Comparison of ENCODE assay signal across 11 cellular contexts in the genomic region with DNA sequence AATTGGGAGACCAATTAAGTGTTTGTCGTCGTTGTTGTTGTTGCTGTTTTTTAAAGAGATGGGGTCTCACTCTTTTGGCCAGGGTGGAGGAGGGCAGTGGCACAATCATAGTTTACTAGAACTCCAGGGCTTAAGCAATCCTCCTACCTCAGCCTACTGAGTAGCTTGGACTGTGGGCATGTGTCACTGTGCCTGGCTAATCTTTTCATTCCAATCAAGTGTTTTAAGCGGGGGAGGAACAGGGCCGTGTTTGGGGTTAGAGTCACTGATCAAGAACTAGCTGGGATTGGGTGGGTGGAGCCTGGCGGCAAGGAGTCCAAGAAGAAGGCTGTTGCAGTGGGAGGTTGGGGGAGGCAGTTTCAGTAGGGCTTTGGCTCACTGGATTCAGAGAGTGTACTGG. TPM values are rescaled to one million over a fixed set of nuclear protein-coding genes. Genes with fewer than 3 reads are reported as not detected.
DNase-seq lines count a peak whose midpoint lies in the region; ATAC-seq, FAIRE-seq and TF ChIP-seq lines count a peak whose summit lies in the region.
"Had no signal": no experiment of that assay in that cellular context is flagged by ENCODE, and none has a peak within 500 bp of the region (broad histone marks: within the 10 kb centered on the region; RNA-seq: fewer than 3 reads in every experiment).

No MANE protein-coding gene starts in this region.

- TF ChIP-seq CTCF in HEK293 (tag by site-specific recombination; IDR thresholded peaks at IDR 0.05) (no peak), WERI-Rb-1 (IDR thresholded peaks at IDR 0.05; ENCODE audit: low read depth, low read length) (no peak)

- CTCF ChIA-PET in HEK293 (lab: Yijun Ruan, JAX), result interaction anchor here (0.8 to 1.5 kb wide), 2 partner anchors 9 to 18 kb away, joined by 4 to 5 read pairs; no protein-coding TSS in a partner anchor

- ATAC-seq in GM21447 (IDR thresholded peaks at IDR 0.05; ENCODE audit: unreplicated experiment), result no peak

- H3K4me1 ChIP-seq in HEK293 (ENCODE audit: control insufficient read depth, insufficient read depth, low read length), result no peaks in the 10 kb centered on the region
- peaks cover 0 to 2% of the 10 kb centered on the region in 2 donors for H3K4me1 ChIP-seq in small intestine (ENCODE audit: control insufficient read depth in 2 of 2, insufficient read depth in 1 of 2, low read depth in 1 of 2, low read length in 1 of 2)

- FAIRE-seq in small intestine (lab: Jason Lieb, UNC), result no peak

- H3K9me3 ChIP-seq in HEK293 (ENCODE audit: control insufficient read depth, insufficient read depth, low read depth, low read length) (no peaks in the 10 kb centered on the region), WERI-Rb-1 (ENCODE audit: severe bottlenecking) (peaks cover 4% of the 10 kb centered on the region), small intestine (ENCODE audit: control insufficient read depth, low read depth) (no peaks in the 10 kb centered on the region)

- H3K36me3 ChIP-seq in HEK293 (ENCODE audit: control insufficient read depth in 2 of 2, insufficient read depth in 1 of 2, low read length in 2 of 2) (no peaks in the 10 kb centered on the region), WERI-Rb-1 (0 out of 2 replicates have a peak, but pooled peaks cover 2% of the 10 kb centered on the region), small intestine (ENCODE audit: control insufficient read depth in 2 of 2, insufficient read depth in 2 of 2, low read length in 2 of 2) (no peaks in the 10 kb centered on the region)

- POLR2A ChIA-PET in HEK293 (lab: Yijun Ruan, JAX), result interaction anchor here (0.9 to 1.7 kb wide), 6 partner anchors 9 to 46 kb away, joined by 3 to 7 read pairs (median 4); a partner anchor contains a TSS

- no peaks in the 10 kb centered on the region for H3K27me3 ChIP-seq in WERI-Rb-1 (ENCODE audit: insufficient read depth, low read depth, severe bottlenecking)
- H3K27me3 ChIP-seq in small intestine (ENCODE audit: control insufficient read depth in 2 of 2, insufficient read depth in 2 of 2, low read length in 2 of 2), result no peaks in the 10 kb centered on the region

- WGBS in small intestine, 3 donors, result 26 to 65% (median 55%) methylated on average over 5 of the region's 5 CpGs

- H3K27ac ChIP-seq in HEK293 (ENCODE audit: extremely low read depth, low read depth, low read length) (no peak overlapping the region), WERI-Rb-1 (peak overlapping the region; percentile 38), small intestine (ENCODE audit: low read depth in 1 of 2, low read length in 1 of 2) (peak overlapping the region; percentile 46 to 55)
- H3K27ac ChIP-seq: skin epidermis had no signal

- no peak overlapping the region for H3K4me3 ChIP-seq in HEK293 (ENCODE audit: low read depth, low read length)
- H3K4me3 ChIP-seq in WERI-Rb-1 (ENCODE audit: low read depth, low read length), result peak overlapping the region; percentile 10
- no peak overlapping the region for H3K4me3 ChIP-seq in small intestine (ENCODE audit: low read depth in 1 of 2, low read length in 2 of 2)
- H3K4me3 ChIP-seq: skin epidermis had no signal

- peak; percentile 86 for DNase-seq in WERI-Rb-1
- peak; percentile 61 for DNase-seq in hepatic stellate cell (ENCODE audit: low spot score)
- peak; percentile 47 for DNase-seq in small intestine
- no peak for DNase-seq in T-helper 9 cell
- DNase-seq in T-helper 1 cell, result no peak
- DNase-seq in GOT3 (lab: John Stamatoyannopoulos, UW), result no peak
- DNase-seq: activated T-cell treated with anti-CD3 and anti-CD28 coated beads, Interleukin-2, amount 50 U/mL, for 24 hours; RPMI8226 had no signal

TF ChIP-seq in HEK293, 187 proteins besides CTCF, POLR2A, EP300 and RAD21:
- TF ChIP-seq ZFHX2 (tag by site-specific recombination; conservative IDR thresholded peaks at IDR 0.05), result peak; percentile 95
- TF ChIP-seq ZFP69B (tag by site-specific recombination; IDR thresholded peaks at IDR 0.05), result no peak
- peak; percentile 69 for TF ChIP-seq ZBTB17 (tag by site-specific recombination; IDR thresholded peaks at IDR 0.05)
- peak; percentile 97 for TF ChIP-seq EGR2 (tag by site-specific recombination; IDR thresholded peaks at IDR 0.05; ENCODE audit: low read depth)
- TF ChIP-seq ZNF354C (tag by site-specific recombination; IDR thresholded peaks at IDR 0.05; ENCODE audit: borderline replicate concordance, low read depth), result no peak
- TF ChIP-seq, protein P1, sequence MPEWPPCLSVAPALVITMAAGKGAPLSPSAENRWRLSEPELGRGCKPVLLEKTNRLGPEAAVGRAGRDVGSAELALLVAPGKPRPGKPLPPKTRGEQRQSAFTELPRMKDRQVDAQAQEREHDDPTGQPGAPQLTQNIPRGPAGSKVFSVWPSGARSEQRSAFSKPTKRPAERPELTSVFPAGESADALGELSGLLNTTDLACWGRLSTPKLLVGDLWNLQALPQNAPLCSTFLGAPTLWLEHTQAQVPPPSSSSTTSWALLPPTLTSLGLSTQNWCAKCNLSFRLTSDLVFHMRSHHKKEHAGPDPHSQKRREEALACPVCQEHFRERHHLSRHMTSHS (tag by site-specific recombination; IDR thresholded peaks at IDR 0.05), result no peak
- TF ChIP-seq, protein P2, sequence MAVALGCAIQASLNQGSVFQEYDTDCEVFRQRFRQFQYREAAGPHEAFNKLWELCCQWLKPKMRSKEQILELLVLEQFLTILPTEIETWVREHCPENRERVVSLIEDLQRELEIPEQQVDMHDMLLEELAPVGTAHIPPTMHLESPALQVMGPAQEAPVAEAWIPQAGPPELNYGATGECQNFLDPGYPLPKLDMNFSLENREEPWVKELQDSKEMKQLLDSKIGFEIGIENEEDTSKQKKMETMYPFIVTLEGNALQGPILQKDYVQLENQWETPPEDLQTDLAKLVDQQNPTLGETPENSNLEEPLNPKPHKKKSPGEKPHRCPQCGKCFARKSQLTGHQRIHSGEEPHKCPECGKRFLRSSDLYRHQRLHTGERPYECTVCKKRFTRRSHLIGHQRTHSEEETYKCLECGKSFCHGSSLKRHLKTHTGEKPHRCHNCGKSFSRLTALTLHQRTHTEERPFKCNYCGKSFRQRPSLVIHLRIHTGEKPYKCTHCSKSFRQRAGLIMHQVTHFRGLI (tag by site-specific recombination; IDR thresholded peaks at IDR 0.05), result peak; percentile 42; the same call in 1 of the 2 replicates
- TF ChIP-seq ZNF274 (IDR thresholded peaks at IDR 0.05; ENCODE audit: low read length), result no peak
- no peak for TF ChIP-seq ZNF274 (tag by site-specific recombination; IDR thresholded peaks at IDR 0.05; ENCODE audit: borderline replicate concordance)
- TF ChIP-seq ZNF121 (tag by site-specific recombination; IDR thresholded peaks at IDR 0.05), result 0 out of 2 replicates have a peak, but pooled peaks have one; percentile 58

RNA-seq across cellular contexts. Expression of a gene that starts 13.8 kb away (rescaled TPM):
- 1 to 10 TPM; 5.1 to 7.6 (median 5.9) TPM for polyA plus RNA-seq in small intestine

RNA-seq across cellular contexts. Expression of a gene that starts 46.4 kb away (rescaled TPM):
- polyA plus RNA-seq in small intestine, result 10 to 100 TPM in 2 of 3 donors, 1 to 10 TPM in 1; 10.0 to 19.7 (median 16.7) TPM

Comparison
In these comparisons a context has a peak if more than half of its experiments do, and no peak if none do; other contexts are left out.
1. DNase-seq: peak in WERI-Rb-1 (single experiment), hepatic stellate cell (single experiment) and small intestine (single experiment); none in T-helper 9 cell (single experiment), T-helper 1 cell (0 of 5) and GOT3 (single experiment).